ENCODE assay signal across 25 cellular contexts in the genomic region with DNA sequence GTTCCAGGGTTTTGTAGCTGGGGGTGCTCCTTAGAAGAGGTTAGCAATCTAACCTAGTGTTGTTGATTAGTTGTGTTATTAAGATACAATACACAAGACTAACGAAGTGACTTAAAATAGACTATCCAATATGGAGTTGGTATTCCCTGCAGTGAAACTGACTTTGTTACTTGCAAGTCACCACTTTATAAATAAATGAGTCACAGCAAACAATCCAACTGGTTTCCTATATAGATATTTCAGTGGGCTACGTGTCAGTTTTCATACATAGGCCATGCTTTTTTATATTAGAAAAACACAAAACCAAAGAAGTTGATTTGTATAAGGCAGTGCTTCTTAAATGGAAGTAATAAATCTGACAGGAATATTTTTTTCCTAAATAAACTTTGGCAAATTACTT.
"Had no signal": no experiment of that assay in that cellular context is flagged by ENCODE, and none has a peak within 500 bp of the region (broad histone marks: within the 10 kb centered on the region; RNA-seq: fewer than 3 reads in every experiment).

No MANE protein-coding gene starts in this region.

- H3K27me3 ChIP-seq: ovary, right atrium auricular region, right lobe of liver, stomach, testis, thyroid gland, upper lobe of right lung had no signal

- H3K9me3 Mint-ChIP-seq: natural killer cell treated with Interleukin-12 subunit alpha and Interleukin-12 subunit beta and Interleukin-15 and Interleukin-18, amount 100 ng/mL, for 72 hours had no signal

- H3K36me3 ChIP-seq: left ventricle myocardium inferior, ovary, right atrium auricular region, right lobe of liver, stomach, thyroid gland, upper lobe of right lung had no signal

- ATAC-seq: mucosa of descending colon; naive thymus-derived CD4-positive, alpha-beta T cell; natural killer cell treated with Interleukin-12 subunit alpha and Interleukin-12 subunit beta and Interleukin-15 and Interleukin-18, amount 100 ng/mL, for 72 hours; right lobe of liver; stimulated activated naive B cell treated with anti-CD40 and anti-IgM and Interleukin-4, amounts not matched to agents 10 μg/mL and 1 μg/mL and 100 μg/mL, for 72 hours; stimulated activated naive CD8-positive, alpha-beta T cell treated with anti-CD3 and anti-CD28 coated beads, Interleukin-15, Interleukin-2, amounts not matched to agents 100 U/mL and 50 U/mL, for 24 hours; upper lobe of right lung had no signal

- FAIRE-seq: urothelium cell line had no signal

- H3K27ac Mint-ChIP-seq: memory B cell; natural killer cell treated with Interleukin-12 subunit alpha and Interleukin-12 subunit beta and Interleukin-15 and Interleukin-18, amount 100 ng/mL, for 72 hours; progenitor cell of endocrine pancreas; stimulated activated naive B cell treated with anti-CD40 and anti-IgM and Interleukin-4, amounts not matched to agents 10 μg/mL and 1 μg/mL and 100 μg/mL, for 72 hours had no signal

- H3K4me3 ChIP-seq: left ventricle myocardium inferior, lung, mucosa of descending colon, ovary, right atrium auricular region, right lobe of liver, smooth muscle cell, stomach, testis, thyroid gland, upper lobe of right lung had no signal

- DNase-seq: islet precursor cell; left ventricle myocardium inferior; midbrain; mucosa of descending colon; naive thymus-derived CD4-positive, alpha-beta T cell; ovary; right lobe of liver; stimulated activated CD4-positive, alpha-beta T cell treated with anti-CD3 and anti-CD28 coated beads, Interleukin-1b, Interleukin-23, amount 100 ng/mL, for 48 hours; stimulated activated CD4-positive, alpha-beta T cell treated with anti-CD3 and anti-CD28 coated beads, Interleukin-2, amount 100 ng/mL, for 48 hours; stimulated activated CD4-positive, alpha-beta T cell treated with anti-CD3 and anti-CD28 coated beads, Interleukin-4, amount 100 ng/mL, for 4 hours; stimulated activated CD8-positive, alpha-beta memory T cell treated with anti-CD3 and anti-CD28 coated beads, Interleukin-4, amount 100 ng/mL, for 48 hours; stimulated activated naive B cell treated with anti-CD40 and anti-IgM and Interleukin-4, amounts not matched to agents 10 μg/mL and 1 μg/mL and 100 μg/mL, for 72 hours; stimulated activated naive CD8-positive, alpha-beta T cell treated with anti-CD3 and anti-CD28 coated beads, Interleukin-15, Interleukin-2, amounts not matched to agents 100 U/mL and 50 U/mL, for 24 hours; stomach; testis; thyroid gland; trophoblast cell; upper lobe of right lung had no signal

- H3K4me1 Mint-ChIP-seq: memory B cell had no signal

- H3K4me3 Mint-ChIP-seq: memory B cell; naive thymus-derived CD4-positive, alpha-beta T cell; natural killer cell treated with Interleukin-12 subunit alpha and Interleukin-12 subunit beta and Interleukin-15 and Interleukin-18, amount 100 ng/mL, for 72 hours; stimulated activated naive B cell treated with anti-CD40 and anti-IgM and Interleukin-4, amounts not matched to agents 10 μg/mL and 1 μg/mL and 100 μg/mL, for 72 hours had no signal
